ENCODE assay signal across 8 cellular contexts in genomic region chr2:75464348-75464946, GRCh38.
A peak's percentile ranks its signal among the peaks of the same experiment; 100 is the strongest.
DNase-seq lines count a peak whose midpoint lies in the region; ATAC-seq, FAIRE-seq and TF ChIP-seq lines count a peak whose summit lies in the region.

No MANE protein-coding gene starts in this region.

- no peak overlapping the region for H3K4me3 Mint-ChIP-seq in CD4-positive, alpha-beta memory T cell
- H3K4me3 Mint-ChIP-seq in activated naive CD4-positive, alpha-beta T cell treated with anti-CD3 and anti-CD28 coated beads, Interleukin-2, amount 10 ng/mL, durations not matched to agents 7 days and 5 days, result no peak overlapping the region

- TF ChIP-seq POLR2A in Peyer's patch (IDR thresholded peaks at IDR 0.05), result no peak

- DNase-seq in ACHN, result peak; percentile 43
- DNase-seq in Peyer's patch, result no peak
- DNase-seq in germinal center (ENCODE audit: low spot score), result peak; percentile 4
- peak; percentile 34 for DNase-seq in urothelium cell line (ENCODE audit: low spot score)
- no peak for DNase-seq in CD4-positive, alpha-beta memory T cell
- DNase-seq in activated naive CD4-positive, alpha-beta T cell treated with anti-CD3 and anti-CD28 coated beads, Interleukin-2, amount 10 ng/mL, durations not matched to agents 7 days and 5 days, result no peak

- intact Hi-C loops in CD4-positive, alpha-beta memory T cell (cut with micrococcal nuclease), result no loop called here

- H3K4me3 ChIP-seq in Peyer's patch, result no peak overlapping the region
- H3K4me3 ChIP-seq in CD4-positive, alpha-beta memory T cell (ENCODE audit: low read length in 2 of 2), result no peak overlapping the region

- no peaks in the 10 kb centered on the region for H3K36me3 ChIP-seq in Peyer's patch
- no peaks in the 10 kb centered on the region for H3K36me3 ChIP-seq in CD4-positive, alpha-beta memory T cell (ENCODE audit: insufficient read depth, low read length)

- in situ Hi-C loops in ACHN (cut with HindIII; ENCODE audit: low pct_ligation_motif_present, low pct_unique_long_range_greater_than_20kb, low sequenced_read_pairs), result loop anchor here (5.0 kb wide), 1 partner anchor 163 kb away; no protein-coding TSS in a partner anchor

- no peaks in the 10 kb centered on the region for H3K4me1 ChIP-seq in Peyer's patch
- H3K4me1 ChIP-seq in CD4-positive, alpha-beta memory T cell (ENCODE audit: insufficient read depth, low read length), result no peaks in the 10 kb centered on the region

- peaks cover 0 to 6% (median 0%) of the 10 kb centered on the region in 8 donors for H3K9me3 Mint-ChIP-seq in CD4-positive, alpha-beta memory T cell
- H3K9me3 Mint-ChIP-seq in activated naive CD4-positive, alpha-beta T cell treated with anti-CD3 and anti-CD28 coated beads, Interleukin-2, amount 10 ng/mL, durations not matched to agents 7 days and 5 days, result no peaks in the 10 kb centered on the region

- CTCF ChIA-PET in CD4-positive, alpha-beta memory T cell (lab: Charles Lee; ENCODE audit: partially characterized antibody), result no interaction called here
- CTCF ChIA-PET in activated naive CD4-positive, alpha-beta T cell treated with anti-CD3 and anti-CD28 coated beads, Interleukin-2, amount 10 ng/mL, durations not matched to agents 7 days and 5 days (lab: Charles Lee), result interaction anchor here (0.6 to 6.5 kb wide), 5 partner anchors 41 to 546 kb away, joined by 3 to 52 read pairs (median 3); no protein-coding TSS in a partner anchor

- H3K27me3 ChIP-seq in Peyer's patch, result no peaks in the 10 kb centered on the region
- H3K27me3 ChIP-seq in CD4-positive, alpha-beta memory T cell (ENCODE audit: insufficient read depth, low read length), result peaks cover 8% of the 10 kb centered on the region

- H3K9me3 ChIP-seq in Peyer's patch, result no peaks in the 10 kb centered on the region
- H3K9me3 ChIP-seq in CD4-positive, alpha-beta memory T cell (ENCODE audit: control insufficient read depth in 1 of 2, low read length in 2 of 2), result no peaks in the 10 kb centered on the region

- ATAC-seq in GM18909 (IDR thresholded peaks at IDR 0.05; ENCODE audit: poor library complexity, unreplicated experiment) (peak; percentile 65), GM21737 (IDR thresholded peaks at IDR 0.05; ENCODE audit: unreplicated experiment) (no peak)

- no peak overlapping the region for H3K27ac ChIP-seq in Peyer's patch
- H3K27ac ChIP-seq in CD4-positive, alpha-beta memory T cell (ENCODE audit: low read depth, low read length), result no peak overlapping the region

- TF ChIP-seq CTCF in Peyer's patch (IDR thresholded peaks at IDR 0.05), result peak in 4 of 6 experiments; percentile 38 to 78 (median 72)

- POLR2A ChIA-PET in CD4-positive, alpha-beta memory T cell (lab: Charles Lee; ENCODE audit: partially characterized antibody), result no interaction called here

- no peak for FAIRE-seq in urothelium cell line (lab: Jason Lieb, UNC)

- no peaks in the 10 kb centered on the region for H3K4me1 Mint-ChIP-seq in CD4-positive, alpha-beta memory T cell
- H3K4me1 Mint-ChIP-seq in activated naive CD4-positive, alpha-beta T cell treated with anti-CD3 and anti-CD28 coated beads, Interleukin-2, amount 10 ng/mL, durations not matched to agents 7 days and 5 days, result no peaks in the 10 kb centered on the region

- H3K36me3 Mint-ChIP-seq in CD4-positive, alpha-beta memory T cell, result no peaks in the 10 kb centered on the region
- H3K36me3 Mint-ChIP-seq in activated naive CD4-positive, alpha-beta T cell treated with anti-CD3 and anti-CD28 coated beads, Interleukin-2, amount 10 ng/mL, durations not matched to agents 7 days and 5 days, result no peaks in the 10 kb centered on the region

- H3K27ac Mint-ChIP-seq in CD4-positive, alpha-beta memory T cell, result no peak overlapping the region
- H3K27ac Mint-ChIP-seq in activated naive CD4-positive, alpha-beta T cell treated with anti-CD3 and anti-CD28 coated beads, Interleukin-2, amount 10 ng/mL, durations not matched to agents 7 days and 5 days, result no peak overlapping the region

- H3K27me3 Mint-ChIP-seq in CD4-positive, alpha-beta memory T cell, result peaks cover 18 to 20% of the 10 kb centered on the region in 2 donors
- H3K27me3 Mint-ChIP-seq in activated naive CD4-positive, alpha-beta T cell treated with anti-CD3 and anti-CD28 coated beads, Interleukin-2, amount 10 ng/mL, durations not matched to agents 7 days and 5 days, result peaks cover 4% of the 10 kb centered on the region

Comparison
In these comparisons a context has a peak if more than half of its experiments do, and no peak if none do; other contexts are left out.
1. DNase-seq: peak in ACHN (single experiment), germinal center (single experiment) and urothelium cell line (single experiment); none in Peyer's patch (0 of 3), CD4-positive, alpha-beta memory T cell (0 of 5) and activated naive CD4-positive, alpha-beta T cell treated with anti-CD3 and anti-CD28 coated beads, Interleukin-2, amount 10 ng/mL, durations not matched to agents 7 days and 5 days (single experiment).